ENCODE assay signal across 1 cellular context in the genomic region with DNA sequence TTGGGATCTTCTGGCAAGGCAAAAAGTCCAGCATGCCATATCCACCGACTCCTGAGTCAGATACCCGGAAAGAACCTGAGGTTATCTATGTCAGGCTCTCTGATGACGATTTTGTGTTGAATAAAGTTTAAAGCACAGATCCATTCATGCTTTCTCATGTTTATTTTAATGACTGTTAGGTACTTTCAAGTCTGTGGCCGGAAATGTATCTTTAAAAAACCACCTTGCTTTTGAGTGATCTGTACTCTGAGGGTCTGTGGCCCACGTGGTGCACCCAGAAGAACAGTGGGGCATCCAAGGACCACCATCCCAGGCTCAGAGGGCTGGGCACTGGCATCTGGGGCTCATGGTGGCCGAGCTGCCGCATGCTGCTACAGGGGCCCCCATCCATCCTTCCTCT.
TF ChIP-seq lines count a peak whose summit lies in the region.

No MANE protein-coding gene starts in this region.

TF ChIP-seq in GM12878, 131 proteins besides CTCF, POLR2A, EP300 and RAD21 (continued from another document and continues in another):
- TF ChIP-seq MEF2B (IDR thresholded peaks at IDR 0.05; ENCODE audit: partially characterized antibody, poor library complexity, severe bottlenecking) (no peak), BMI1 (IDR thresholded peaks at IDR 0.05; ENCODE audit: borderline replicate concordance) (no peak), USF1 (IDR thresholded peaks at IDR 0.05; ENCODE audit: borderline replicate concordance, extremely low read length, insufficient read depth, low read depth, low read length) (peak; percentile 66), IKZF2 (IDR thresholded peaks at IDR 0.05) (peak; percentile 22 to 24; a peak in 1 of 4 replicates), IKZF1 (conservative IDR thresholded peaks at IDR 0.05) (0 out of 2 replicates have a peak, but pooled peaks have one; percentile 22), RAD51 (IDR thresholded peaks at IDR 0.05) (peak; percentile 51; the same call in 1 of the 2 replicates), YBX1 (IDR thresholded peaks at IDR 0.05) (no peak), LARP7 (IDR thresholded peaks at IDR 0.05) (no peak), PKNOX1 (IDR thresholded peaks at IDR 0.05) (peak; percentile 68; the same call in 1 of the 2 replicates), CREB1 (IDR thresholded peaks at IDR 0.05; ENCODE audit: low read depth) (peak; percentile 58; the same call in 1 of the 2 replicates), USF2 (IDR thresholded peaks at IDR 0.05; ENCODE audit: borderline replicate concordance, low read depth, low read length) (peak; percentile 28), IRF4 (IDR thresholded peaks at IDR 0.05; ENCODE audit: low read depth, low read length) (no peak), HDAC6 (IDR thresholded peaks at IDR 0.05; ENCODE audit: unreplicated experiment) (no peak), CREM (IDR thresholded peaks at IDR 0.05; ENCODE audit: low read depth) (peak; percentile 62; the same call in 1 of the 2 replicates), JUND (IDR thresholded peaks at IDR 0.05; ENCODE audit: low read depth, low read length) (no peak), NFYA (IDR thresholded peaks at IDR 0.05; ENCODE audit: borderline replicate concordance, low read depth, low read length) (no peak), MYB (IDR thresholded peaks at IDR 0.05; ENCODE audit: borderline replicate concordance, low read depth, low read length) (no peak), ASH2L (IDR thresholded peaks at IDR 0.05; ENCODE audit: borderline replicate concordance, low read depth) (no peak), SMAD5 (IDR thresholded peaks at IDR 0.05; ENCODE audit: low read depth) (no peak), ESRRA (IDR thresholded peaks at IDR 0.05; ENCODE audit: low read length) (no peak), PBX3 (IDR thresholded peaks at IDR 0.05; ENCODE audit: insufficient replicate concordance, low read depth, low read length) (no peak), CEBPB (IDR thresholded peaks at IDR 0.05; ENCODE audit: borderline replicate concordance in 1 of 2, low read depth in 2 of 2, low read length in 2 of 2) (no peak), GATAD2B (conservative IDR thresholded peaks at IDR 0.05; ENCODE audit: low read depth) (no peak), SMC3 (IDR thresholded peaks at IDR 0.05; ENCODE audit: borderline replicate concordance, low read length) (no peak), IRF3 (IDR thresholded peaks at IDR 0.05) (no peak), BCLAF1 (IDR thresholded peaks at IDR 0.05) (no peak), TCF7 (IDR thresholded peaks at IDR 0.05; ENCODE audit: borderline replicate concordance) (0 out of 2 replicates have a peak, but pooled peaks have one; percentile 16), STAT3 (IDR thresholded peaks at IDR 0.05; ENCODE audit: low read depth, low read length) (no peak), POU2F2 (IDR thresholded peaks at IDR 0.05; ENCODE audit: borderline replicate concordance, low read depth, low read length) (no peak), FOS (IDR thresholded peaks at IDR 0.05; ENCODE audit: borderline replicate concordance, extremely low read depth, insufficient read length) (no peak), KLF5 (IDR thresholded peaks at IDR 0.05; ENCODE audit: partially characterized antibody) (no peak), ZSCAN29 (IDR thresholded peaks at IDR 0.05) (no peak), MYC (IDR thresholded peaks at IDR 0.05; ENCODE audit: insufficient read depth, insufficient read length, insufficient replicate concordance, low read length, severe bottlenecking) (no peak), MTA2 (IDR thresholded peaks at IDR 0.05; ENCODE audit: low read depth) (peak; percentile 28; the same call in 1 of the 2 replicates), RELB (IDR thresholded peaks at IDR 0.05; ENCODE audit: low read depth) (peak; percentile 50; the same call in 1 of the 2 replicates), RUNX3 (IDR thresholded peaks at IDR 0.05; ENCODE audit: low read length) (peak; percentile 82), RFX5 (IDR thresholded peaks at IDR 0.05; ENCODE audit: low read depth, low read length) (no peak)
- TF ChIP-seq, protein P1, sequence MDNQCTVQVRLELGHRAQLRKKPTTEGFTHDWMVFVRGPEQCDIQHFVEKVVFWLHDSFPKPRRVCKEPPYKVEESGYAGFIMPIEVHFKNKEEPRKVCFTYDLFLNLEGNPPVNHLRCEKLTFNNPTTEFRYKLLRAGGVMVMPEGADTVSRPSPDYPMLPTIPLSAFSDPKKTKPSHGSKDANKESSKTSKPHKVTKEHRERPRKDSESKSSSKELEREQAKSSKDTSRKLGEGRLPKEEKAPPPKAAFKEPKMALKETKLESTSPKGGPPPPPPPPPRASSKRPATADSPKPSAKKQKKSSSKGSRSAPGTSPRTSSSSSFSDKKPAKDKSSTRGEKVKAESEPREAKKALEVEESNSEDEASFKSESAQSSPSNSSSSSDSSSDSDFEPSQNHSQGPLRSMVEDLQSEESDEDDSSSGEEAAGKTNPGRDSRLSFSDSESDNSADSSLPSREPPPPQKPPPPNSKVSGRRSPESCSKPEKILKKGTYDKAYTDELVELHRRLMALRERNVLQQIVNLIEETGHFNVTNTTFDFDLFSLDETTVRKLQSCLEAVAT (IDR thresholded peaks at IDR 0.05): no peak
- TF ChIP-seq, protein P2, sequence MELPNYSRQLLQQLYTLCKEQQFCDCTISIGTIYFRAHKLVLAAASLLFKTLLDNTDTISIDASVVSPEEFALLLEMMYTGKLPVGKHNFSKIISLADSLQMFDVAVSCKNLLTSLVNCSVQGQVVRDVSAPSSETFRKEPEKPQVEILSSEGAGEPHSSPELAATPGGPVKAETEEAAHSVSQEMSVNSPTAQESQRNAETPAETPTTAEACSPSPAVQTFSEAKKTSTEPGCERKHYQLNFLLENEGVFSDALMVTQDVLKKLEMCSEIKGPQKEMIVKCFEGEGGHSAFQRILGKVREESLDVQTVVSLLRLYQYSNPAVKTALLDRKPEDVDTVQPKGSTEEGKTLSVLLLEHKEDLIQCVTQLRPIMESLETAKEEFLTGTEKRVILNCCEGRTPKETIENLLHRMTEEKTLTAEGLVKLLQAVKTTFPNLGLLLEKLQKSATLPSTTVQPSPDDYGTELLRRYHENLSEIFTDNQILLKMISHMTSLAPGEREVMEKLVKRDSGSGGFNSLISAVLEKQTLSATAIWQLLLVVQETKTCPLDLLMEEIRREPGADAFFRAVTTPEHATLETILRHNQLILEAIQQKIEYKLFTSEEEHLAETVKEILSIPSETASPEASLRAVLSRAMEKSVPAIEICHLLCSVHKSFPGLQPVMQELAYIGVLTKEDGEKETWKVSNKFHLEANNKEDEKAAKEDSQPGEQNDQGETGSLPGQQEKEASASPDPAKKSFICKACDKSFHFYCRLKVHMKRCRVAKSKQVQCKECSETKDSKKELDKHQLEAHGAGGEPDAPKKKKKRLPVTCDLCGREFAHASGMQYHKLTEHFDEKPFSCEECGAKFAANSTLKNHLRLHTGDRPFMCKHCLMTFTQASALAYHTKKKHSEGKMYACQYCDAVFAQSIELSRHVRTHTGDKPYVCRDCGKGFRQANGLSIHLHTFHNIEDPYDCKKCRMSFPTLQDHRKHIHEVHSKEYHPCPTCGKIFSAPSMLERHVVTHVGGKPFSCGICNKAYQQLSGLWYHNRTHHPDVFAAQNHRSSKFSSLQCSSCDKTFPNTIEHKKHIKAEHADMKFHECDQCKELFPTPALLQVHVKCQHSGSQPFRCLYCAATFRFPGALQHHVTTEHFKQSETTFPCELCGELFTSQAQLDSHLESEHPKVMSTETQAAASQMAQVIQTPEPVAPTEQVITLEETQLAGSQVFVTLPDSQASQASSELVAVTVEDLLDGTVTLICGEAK (IDR thresholded peaks at IDR 0.05; ENCODE audit: borderline replicate concordance): peak; percentile 88
- TF ChIP-seq, protein P3, sequence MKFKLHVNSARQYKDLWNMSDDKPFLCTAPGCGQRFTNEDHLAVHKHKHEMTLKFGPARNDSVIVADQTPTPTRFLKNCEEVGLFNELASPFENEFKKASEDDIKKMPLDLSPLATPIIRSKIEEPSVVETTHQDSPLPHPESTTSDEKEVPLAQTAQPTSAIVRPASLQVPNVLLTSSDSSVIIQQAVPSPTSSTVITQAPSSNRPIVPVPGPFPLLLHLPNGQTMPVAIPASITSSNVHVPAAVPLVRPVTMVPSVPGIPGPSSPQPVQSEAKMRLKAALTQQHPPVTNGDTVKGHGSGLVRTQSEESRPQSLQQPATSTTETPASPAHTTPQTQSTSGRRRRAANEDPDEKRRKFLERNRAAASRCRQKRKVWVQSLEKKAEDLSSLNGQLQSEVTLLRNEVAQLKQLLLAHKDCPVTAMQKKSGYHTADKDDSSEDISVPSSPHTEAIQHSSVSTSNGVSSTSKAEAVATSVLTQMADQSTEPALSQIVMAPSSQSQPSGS (IDR thresholded peaks at IDR 0.05; ENCODE audit: low read length): peak; percentile 37; the same call in 1 of the 2 replicates
- TF ChIP-seq, protein P4, sequence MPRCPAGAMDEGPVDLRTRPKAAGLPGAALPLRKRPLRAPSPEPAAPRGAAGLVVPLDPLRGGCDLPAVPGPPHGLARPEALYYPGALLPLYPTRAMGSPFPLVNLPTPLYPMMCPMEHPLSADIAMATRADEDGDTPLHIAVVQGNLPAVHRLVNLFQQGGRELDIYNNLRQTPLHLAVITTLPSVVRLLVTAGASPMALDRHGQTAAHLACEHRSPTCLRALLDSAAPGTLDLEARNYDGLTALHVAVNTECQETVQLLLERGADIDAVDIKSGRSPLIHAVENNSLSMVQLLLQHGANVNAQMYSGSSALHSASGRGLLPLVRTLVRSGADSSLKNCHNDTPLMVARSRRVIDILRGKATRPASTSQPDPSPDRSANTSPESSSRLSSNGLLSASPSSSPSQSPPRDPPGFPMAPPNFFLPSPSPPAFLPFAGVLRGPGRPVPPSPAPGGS (IDR thresholded peaks at IDR 0.05; ENCODE audit: borderline replicate concordance, insufficient read depth, low read depth, low read length, poor library complexity, severe bottlenecking): no peak
